ENCODE assay signal across 9 cellular contexts in the genomic region with DNA sequence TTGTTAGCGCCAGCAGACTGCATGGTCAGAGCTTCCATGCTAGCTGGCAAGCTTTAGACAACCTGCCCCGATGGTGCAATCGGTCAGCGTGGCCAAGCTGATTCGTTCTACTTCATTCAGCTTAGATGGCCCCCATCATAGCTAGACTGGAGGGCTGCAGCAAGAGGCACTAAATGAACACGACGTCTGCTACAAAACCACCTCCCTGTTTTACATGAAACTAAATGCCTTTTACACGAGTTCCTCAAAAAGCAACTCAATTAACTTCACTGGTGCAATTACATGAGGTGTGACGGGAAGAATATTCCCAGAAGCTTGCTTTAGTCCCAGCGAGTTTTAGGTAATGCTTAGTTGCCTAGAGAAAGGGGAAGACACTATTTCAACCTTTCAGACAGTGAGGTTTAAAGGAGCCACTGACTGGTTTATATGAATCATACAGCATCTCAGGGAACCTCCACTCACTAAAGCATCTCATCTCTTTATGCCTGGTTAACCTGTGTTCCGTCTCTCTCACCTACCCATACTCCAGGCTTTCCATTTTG. TPM values are rescaled to one million over a fixed set of nuclear protein-coding genes. Genes with fewer than 3 reads are reported as not detected.
A peak's percentile ranks its signal among the peaks of the same experiment; 100 is the strongest.
DNase-seq lines count a peak whose midpoint lies in the region; ATAC-seq, FAIRE-seq and TF ChIP-seq lines count a peak whose summit lies in the region.
"Had no signal": no experiment of that assay in that cellular context is flagged by ENCODE, and none has a peak within 500 bp of the region (broad histone marks: within the 10 kb centered on the region; RNA-seq: fewer than 3 reads in every experiment).

No MANE protein-coding gene starts in this region.

- no peak for FAIRE-seq in HepG2 (lab: Jason Lieb, UNC)

- peaks cover 0 to 4% (median 0%) of the 10 kb centered on the region in 3 experiments for H3K36me3 ChIP-seq in naive thymus-derived CD4-positive, alpha-beta T cell (ENCODE audit: control insufficient read depth in 2 of 3, insufficient read depth in 3 of 3, low read length in 3 of 3)
- H3K36me3 ChIP-seq in HepG2 (replicated peaks in 1 of 2; ENCODE audit: control insufficient read depth in 1 of 2, insufficient read depth in 2 of 2, low read length in 2 of 2): peaks cover 0 to 3% of the 10 kb centered on the region in 2 experiments; a peak in 1 of 5 replicates
- H3K36me3 ChIP-seq: cardiac muscle cell had no signal

- no peaks in the 10 kb centered on the region for H3K9me3 Mint-ChIP-seq in activated T-cell treated with anti-CD3 and anti-CD28 coated beads, Interleukin-2, amount 50 U/mL, for 4 hours
- H3K9me3 Mint-ChIP-seq in naive thymus-derived CD4-positive, alpha-beta T cell: no peaks in the 10 kb centered on the region

- intact Hi-C loops in naive thymus-derived CD4-positive, alpha-beta T cell (cut with micrococcal nuclease): loop anchor here (1.0 to 5.0 kb wide), 2 partner anchors 8 to 35 kb away; no protein-coding TSS in a partner anchor
- intact Hi-C loops in HepG2 (cut with micrococcal nuclease; ENCODE audit: unreplicated experiment): no loop called here

- peaks cover 11% of the 10 kb centered on the region for H3K36me3 Mint-ChIP-seq in activated T-cell treated with anti-CD3 and anti-CD28 coated beads, Interleukin-2, amount 50 U/mL, for 4 hours (ENCODE audit: insufficient read depth)
- H3K36me3 Mint-ChIP-seq in naive thymus-derived CD4-positive, alpha-beta T cell: peaks cover 6 to 45% (median 24%) of the 10 kb centered on the region in 5 donors

- WGBS in HepG2 (ENCODE audit: low lambda C conversion rate): 95% methylated on average over 11 of the region's 11 CpGs

- H3K4me1 Mint-ChIP-seq in activated T-cell treated with anti-CD3 and anti-CD28 coated beads, Interleukin-2, amount 50 U/mL, for 4 hours (ENCODE audit: low read depth): peaks cover 87% of the 10 kb centered on the region
- peaks cover 72 to 94% (median 90%) of the 10 kb centered on the region in 7 donors for H3K4me1 Mint-ChIP-seq in naive thymus-derived CD4-positive, alpha-beta T cell

- H3K27ac Mint-ChIP-seq in naive thymus-derived CD4-positive, alpha-beta T cell: peak overlapping the region; percentile 89 to 97 (median 92)

- in situ Hi-C loops in HepG2 (cut with HindIII; ENCODE audit: extremely low pct_ligation_motif_present, low pct_unique_long_range_greater_than_20kb): no loop called here

- H3K4me3 Mint-ChIP-seq in activated T-cell treated with anti-CD3 and anti-CD28 coated beads, Interleukin-2, amount 50 U/mL, for 4 hours: peak overlapping the region; percentile 61
- peak overlapping the region; percentile 75 to 85 (median 80) for H3K4me3 Mint-ChIP-seq in naive thymus-derived CD4-positive, alpha-beta T cell

- peaks cover 20% of the 10 kb centered on the region for H3K79me2 ChIP-seq in HepG2 (ENCODE audit: insufficient read depth, low read length)

- H2AFZ ChIP-seq in HepG2 (ENCODE audit: low read length): no peak overlapping the region

- TF ChIP-seq EP300 in HepG2 (IDR thresholded peaks at IDR 0.05; ENCODE audit: low read depth in 2 of 2, low read length in 2 of 2): no peak
- TF ChIP-seq EP300 in HepG2 (CRISPR knock-in tag; IDR thresholded peaks at IDR 0.05; ENCODE audit: borderline replicate concordance): no peak

- TF ChIP-seq RAD21 in HepG2 (CRISPR knock-in tag; IDR thresholded peaks at IDR 0.05): no peak

- POLR2A ChIA-PET in naive thymus-derived CD4-positive, alpha-beta T cell (lab: Charles Lee): interaction anchor here (0.6 to 8.3 kb wide), 15 partner anchors 8 to 706 kb away, joined by 3 to 91 read pairs (median 6); partner anchors contain the start of genes NIN and VCPKMT
- POLR2A ChIA-PET in HepG2 (lab: Yijun Ruan, JAX): no interaction called here

- H3K4me2 ChIP-seq in HepG2 (ENCODE audit: low read depth, low read length): no peak overlapping the region

- no peaks in the 10 kb centered on the region for H4K20me1 ChIP-seq in HepG2 (ENCODE audit: insufficient read depth, low read length)

- no peaks in the 10 kb centered on the region for H3K9me3 ChIP-seq in naive thymus-derived CD4-positive, alpha-beta T cell (ENCODE audit: control insufficient read depth in 2 of 3, low read length in 3 of 3)
- no peaks in the 10 kb centered on the region for H3K9me3 ChIP-seq in HepG2 (ENCODE audit: low read length)

- H3K27ac ChIP-seq in naive thymus-derived CD4-positive, alpha-beta T cell (ENCODE audit: low read depth, low read length): peak overlapping the region; percentile 69
- H3K27ac ChIP-seq in HepG2 (ENCODE audit: extremely low read length, insufficient read depth, low read length): no peak overlapping the region
- H3K27ac ChIP-seq: cardiac muscle cell had no signal

- TF ChIP-seq CTCF in GM12875 (IDR thresholded peaks at IDR 0.05; ENCODE audit: borderline replicate concordance, insufficient read depth, low read depth, low read length): no peak
- no peak for TF ChIP-seq CTCF in HepG2 (CRISPR knock-in tag; IDR thresholded peaks at IDR 0.05)

- DNase-seq in activated T-cell treated with anti-CD3 and anti-CD28 coated beads, Interleukin-2, amount 50 U/mL, for 4 hours: no peak
- DNase-seq in naive thymus-derived CD4-positive, alpha-beta T cell: peak in 1 of 9 donors; percentile 37
- no peak for DNase-seq in LoVo (ENCODE audit: low spot score)
- DNase-seq in DMS79 treated with DMSO at 0.1 percent for 48 hours (lab: John Stamatoyannopoulos, UW): no peak
- DNase-seq in HepG2 (ENCODE audit: low spot score): no peak

- H3K9ac ChIP-seq in HepG2 (ENCODE audit: insufficient read depth, low read depth, low read length): no peak overlapping the region

- no TSS peak for BruUV-seq in HepG2 (replicated peaks; lab: Mats Ljungman, UMichigan)

- no peaks in the 10 kb centered on the region for H3K27me3 ChIP-seq in naive thymus-derived CD4-positive, alpha-beta T cell (ENCODE audit: control insufficient read depth in 2 of 2, insufficient read depth in 2 of 2, low read length in 2 of 2)
- no peaks in the 10 kb centered on the region for H3K27me3 ChIP-seq in HepG2 (ENCODE audit: control insufficient read depth in 1 of 2, insufficient read depth in 2 of 2, low read length in 2 of 2)

- H3K4me3 ChIP-seq in GM12875 (ENCODE audit: low read depth, low read length): peak overlapping the region; percentile 1
- peak overlapping the region; percentile 48 for H3K4me3 ChIP-seq in naive thymus-derived CD4-positive, alpha-beta T cell (ENCODE audit: low read length)
- H3K4me3 ChIP-seq in HepG2 (replicated peaks in 1 of 3; ENCODE audit: insufficient read depth in 1 of 3, low read depth in 2 of 3, low read length in 3 of 3): no peak overlapping the region
- H3K4me3 ChIP-seq: cardiac muscle cell had no signal

- H3K4me1 ChIP-seq in naive thymus-derived CD4-positive, alpha-beta T cell (ENCODE audit: control insufficient read depth in 2 of 2, insufficient read depth in 2 of 2, low read length in 2 of 2): peaks cover 78 to 88% of the 10 kb centered on the region in 2 donors
- peaks cover 33% of the 10 kb centered on the region for H3K4me1 ChIP-seq in HepG2 (ENCODE audit: insufficient read depth, low read length)

- no peaks in the 10 kb centered on the region for H3K27me3 Mint-ChIP-seq in activated T-cell treated with anti-CD3 and anti-CD28 coated beads, Interleukin-2, amount 50 U/mL, for 4 hours (ENCODE audit: low read depth)
- no peaks in the 10 kb centered on the region for H3K27me3 Mint-ChIP-seq in naive thymus-derived CD4-positive, alpha-beta T cell

- CTCF ChIA-PET in naive thymus-derived CD4-positive, alpha-beta T cell (lab: Charles Lee): interaction anchor here (1.0 to 3.3 kb wide), 6 partner anchors 29 to 49 kb away, joined by 3 to 16 read pairs (median 6); no protein-coding TSS in a partner anchor
- CTCF ChIA-PET in HepG2 (lab: Yijun Ruan, JAX; ENCODE audit: low intra/inter-chr PET ratio, low total read pairs): no interaction called here

- ATAC-seq in HG03342 (IDR thresholded peaks at IDR 0.05; ENCODE audit: unreplicated experiment) (peak; percentile 22), GM18861 (IDR thresholded peaks at IDR 0.05; ENCODE audit: unreplicated experiment) (no peak), HepG2 (no peak)
- peak; percentile 76 to 83 for ATAC-seq in activated T-cell treated with anti-CD3 and anti-CD28 coated beads, Interleukin-2, amount 50 U/mL, for 4 hours
- ATAC-seq in naive thymus-derived CD4-positive, alpha-beta T cell: peak; percentile 42

- TF ChIP-seq POLR2A in HepG2 (IDR thresholded peaks at IDR 0.05; ENCODE audit: insufficient read depth in 1 of 2, low read depth in 2 of 2, low read length in 2 of 2): no peak

RNA-seq across cellular contexts. Expression of gene NIN, which starts 8.4 kb away (rescaled TPM):
- total RNA-seq in activated T-cell treated with anti-CD3 and anti-CD28 coated beads, Interleukin-2, amount 50 U/mL, for 4 hours: 10 to 100 TPM; 43.9 to 50.2 (median 46.5) TPM
- 100 to 1,000 TPM in 4 of 5 experiments, 10 to 100 TPM in 1; 84.5 to 149 (median 128) TPM for total RNA-seq in naive thymus-derived CD4-positive, alpha-beta T cell
- 10 to 100 TPM; 51.1 to 80.8 TPM for polyA plus RNA-seq in naive thymus-derived CD4-positive, alpha-beta T cell
- total RNA-seq in HepG2 (2016; rRNA removed; fragmentation: Illumina TruSeq; extraction: Trizol): 9.7 and 11.6 TPM in 2 replicates
- total RNA-seq in HepG2 (2016; cell fraction: cytosol; rRNA removed; fragmentation: Illumina TruSeq; extraction: Trizol; ENCODE audit: low read depth): 2.4 and 2.5 TPM in 2 replicates
- 9.5 and 10.5 TPM in 2 replicates for total RNA-seq in HepG2 (2016; cell fraction: insoluble cytoplasmic fraction; rRNA removed; fragmentation: Illumina TruSeq; extraction: Trizol)
- 4.7 and 5.1 TPM in 2 replicates for total RNA-seq in HepG2 (2016; cell fraction: membrane; rRNA removed; fragmentation: Illumina TruSeq; extraction: Trizol)
- total RNA-seq in HepG2 (2016; cell fraction: nucleus; rRNA removed; fragmentation: Illumina TruSeq; extraction: Trizol): 15.1 and 17.0 TPM in 2 replicates
- 2.5 and 2.8 TPM in 2 replicates for polyA plus RNA-seq in HepG2 (2011; rRNA removed)
- 1.1 and 2.0 TPM in 2 replicates for polyA plus RNA-seq in HepG2 (2011; cell fraction: cytosol; rRNA removed)
- 3.9 and 4.5 TPM in 2 replicates for polyA plus RNA-seq in HepG2 (2011; cell fraction: nucleus; rRNA removed)
- polyA plus RNA-seq in HepG2 (2012): 3.0 and 5.9 TPM in 2 replicates
- 1.0 and 1.5 TPM in 2 replicates for polyA plus RNA-seq in HepG2 (2016; cell fraction: cytosol; fragmentation: Illumina TruSeq; extraction: Trizol; ENCODE audit: low read depth)
- 5.5 and 6.0 TPM in 2 replicates for polyA plus RNA-seq in HepG2 (2016; cell fraction: insoluble cytoplasmic fraction; fragmentation: Illumina TruSeq; extraction: Trizol; ENCODE audit: low read depth)
- 1.3 and 2.4 TPM in 2 replicates for polyA plus RNA-seq in HepG2 (2016; cell fraction: membrane; fragmentation: Illumina TruSeq; extraction: Trizol; ENCODE audit: low read depth)
- 9.0 and 13.1 TPM in 2 replicates for polyA plus RNA-seq in HepG2 (2016; cell fraction: nucleus; fragmentation: Illumina TruSeq; extraction: Trizol; ENCODE audit: insufficient read depth, low read depth)
- polyA minus RNA-seq in HepG2 (2011; rRNA and poly(A)+ RNA removed; ENCODE audit: low replicate concordance): 11.8 and 30.5 TPM in 2 replicates
- polyA minus RNA-seq in HepG2 (2011; cell fraction: cytosol; rRNA and poly(A)+ RNA removed): 6.8 and 8.1 TPM in 2 replicates
- 19.8 and 20.9 TPM in 2 replicates for polyA minus RNA-seq in HepG2 (2011; cell fraction: nucleus; rRNA and poly(A)+ RNA removed)

RNA-seq across cellular contexts. Expression of gene ABHD12B, which starts 49.3 kb away (rescaled TPM):
- not detected for total RNA-seq in activated T-cell treated with anti-CD3 and anti-CD28 coated beads, Interleukin-2, amount 50 U/mL, for 4 hours
- total RNA-seq in naive thymus-derived CD4-positive, alpha-beta T cell: under 1 TPM in 1 of 5 experiments, not detected in 4; 0.37 TPM
- not detected for polyA plus RNA-seq in naive thymus-derived CD4-positive, alpha-beta T cell
- total RNA-seq in HepG2 (2016; rRNA removed; fragmentation: Illumina TruSeq; extraction: Trizol): not detected in 2 replicates
- total RNA-seq in HepG2 (2016; cell fraction: cytosol; rRNA removed; fragmentation: Illumina TruSeq; extraction: Trizol; ENCODE audit: low read depth): not detected in 2 replicates
- total RNA-seq in HepG2 (2016; cell fraction: insoluble cytoplasmic fraction; rRNA removed; fragmentation: Illumina TruSeq; extraction: Trizol): not detected in 2 replicates
- total RNA-seq in HepG2 (2016; cell fraction: membrane; rRNA removed; fragmentation: Illumina TruSeq; extraction: Trizol): not detected in 2 replicates
- not detected in 2 replicates for total RNA-seq in HepG2 (2016; cell fraction: nucleus; rRNA removed; fragmentation: Illumina TruSeq; extraction: Trizol)
- polyA plus RNA-seq in HepG2 (2011; rRNA removed): not detected in 2 replicates
- polyA plus RNA-seq in HepG2 (2011; cell fraction: cytosol; rRNA removed): not detected in 2 replicates
- polyA plus RNA-seq in HepG2 (2011; cell fraction: nucleus; rRNA removed): not detected in 2 replicates
- 0.19 and 0.42 TPM in 2 replicates for polyA plus RNA-seq in HepG2 (2012)
- not detected in 2 replicates for polyA plus RNA-seq in HepG2 (2016; cell fraction: cytosol; fragmentation: Illumina TruSeq; extraction: Trizol; ENCODE audit: low read depth)
- not detected in 2 replicates for polyA plus RNA-seq in HepG2 (2016; cell fraction: insoluble cytoplasmic fraction; fragmentation: Illumina TruSeq; extraction: Trizol; ENCODE audit: low read depth)
- polyA plus RNA-seq in HepG2 (2016; cell fraction: membrane; fragmentation: Illumina TruSeq; extraction: Trizol; ENCODE audit: low read depth): not detected in 2 replicates
- not detected in 2 replicates for polyA plus RNA-seq in HepG2 (2016; cell fraction: nucleus; fragmentation: Illumina TruSeq; extraction: Trizol; ENCODE audit: insufficient read depth, low read depth)
- not detected in 2 replicates for polyA minus RNA-seq in HepG2 (2011; rRNA and poly(A)+ RNA removed; ENCODE audit: low replicate concordance)
- polyA minus RNA-seq in HepG2 (2011; cell fraction: cytosol; rRNA and poly(A)+ RNA removed): not detected in 2 replicates
- polyA minus RNA-seq in HepG2 (2011; cell fraction: nucleus; rRNA and poly(A)+ RNA removed): not detected in 2 replicates
- total RNA-seq: cardiac muscle cell had no signal

Comparison
In these comparisons a context has a peak if more than half of its experiments do, and no peak if none do; other contexts are left out.
1. H3K4me3 ChIP-seq: peak in GM12875 (single experiment) and naive thymus-derived CD4-positive, alpha-beta T cell (single experiment); none in HepG2 (0 of 3).
2. ATAC-seq: peak in HG03342 (single experiment), activated T-cell treated with anti-CD3 and anti-CD28 coated beads, Interleukin-2, amount 50 U/mL, for 4 hours (2 of 2) and naive thymus-derived CD4-positive, alpha-beta T cell (single experiment); none in GM18861 (single experiment) and HepG2 (single experiment).